In the genomic region with DNA sequence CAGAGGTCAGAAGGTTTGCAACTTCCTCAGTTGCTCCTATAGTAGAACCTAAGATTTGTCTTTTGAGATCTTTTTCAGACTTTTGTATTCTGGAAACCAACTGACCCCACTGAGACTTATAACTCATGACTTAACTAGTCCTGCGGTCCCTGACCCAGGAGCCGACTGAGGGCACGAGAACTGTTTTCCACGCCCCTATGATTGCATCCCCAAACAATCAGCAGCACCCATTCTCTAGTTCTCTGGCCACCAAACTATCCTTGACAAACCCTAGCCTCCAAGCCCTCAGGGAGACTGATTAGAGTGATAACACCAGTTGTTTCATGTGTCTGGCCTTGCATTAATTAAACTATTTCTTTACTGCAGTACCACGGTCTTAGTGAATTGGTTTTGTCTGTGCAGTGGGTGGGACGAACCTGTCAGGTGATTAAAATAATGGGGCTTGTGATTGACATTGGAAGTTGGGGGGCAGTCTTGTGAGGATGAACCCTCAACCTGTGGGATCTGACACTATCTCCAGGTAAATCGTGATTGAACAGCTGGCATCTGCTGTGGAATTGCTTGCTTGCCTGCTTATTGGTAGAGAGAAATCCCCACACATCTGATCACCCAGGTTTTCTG, we compare ENCODE assay signal across 26 cellular contexts.
DNase-seq lines count a peak whose midpoint lies in the region; ATAC-seq and TF ChIP-seq lines count a peak whose summit lies in the region.
"Had no signal": no experiment of that assay in that cellular context is flagged by ENCODE, and none has a peak within 500 bp of the region (broad histone marks: within the 10 kb centered on the region; RNA-seq: fewer than 3 reads in every experiment).

No MANE protein-coding gene starts in this region.

- H3K4me1 Mint-ChIP-seq in mesothelial cell of epicardium (peaks cover 45% of the 10 kb centered on the region), T-helper 17 cell (peaks cover 4% of the 10 kb centered on the region)

- no peak for TF ChIP-seq RAD21 in IMR-90 (IDR thresholded peaks at IDR 0.05; ENCODE audit: low read length)

- intact Hi-C loops in IMR-90 (cut with micrococcal nuclease) (no loop called here), mammary epithelial cell (cut with micrococcal nuclease) (loop anchor here (5.0 to 10.0 kb wide), 2 partner anchors 94 to 377 kb away; partner anchors contain the start of gene B3GNT2), thyroid gland (cut with DNase I) (loop anchor here (5.0 to 10.0 kb wide), 3 partner anchors 97 to 289 kb away; partner anchors contain the start of gene B3GNT2)

- no peak overlapping the region for H4K91ac ChIP-seq in IMR-90 (ENCODE audit: insufficient read depth, low read depth, low read length)

- ATAC-seq in IMR-90 (ENCODE audit: low read depth) (no peak), T-helper 17 cell (no peak)
- ATAC-seq: activated CD8-positive, alpha-beta T cell treated with anti-CD3 and anti-CD28 coated beads for 36 hours; stimulated activated naive B cell treated with anti-CD40 and anti-IgM and Interleukin-4, amounts not matched to agents 10 μg/mL and 1 μg/mL and 100 μg/mL, for 72 hours; T-cell had no signal

- no peak overlapping the region for H2AFZ ChIP-seq in IMR-90 (replicated peaks; ENCODE audit: low read length, poor library complexity)
- H2AFZ ChIP-seq in mammary epithelial cell (ENCODE audit: low read depth, low read length), result no peak overlapping the region
- H2AFZ ChIP-seq: hepatocyte had no signal

- H3K4me2 ChIP-seq in IMR-90 (ENCODE audit: low read depth, low read length), result no peak overlapping the region
- H3K4me2 ChIP-seq in mammary epithelial cell (ENCODE audit: insufficient read depth, low read depth, low read length), result peak overlapping the region; percentile 47
- H3K4me2 ChIP-seq: hepatocyte had no signal

- CTCF ChIA-PET in IMR-90 (lab: Yijun Ruan, JAX), result no interaction called here
- CTCF ChIA-PET in mammary epithelial cell (lab: Charles Lee; ENCODE audit: low non-redundant PET), result no interaction called here

- H3K36me3 ChIP-seq in IMR-90 (ENCODE audit: control insufficient read depth, insufficient read depth, low read length), result no peaks in the 10 kb centered on the region
- H3K36me3 ChIP-seq in mammary epithelial cell (ENCODE audit: insufficient read depth, low read length), result no peaks in the 10 kb centered on the region
- no peaks in the 10 kb centered on the region for H3K36me3 ChIP-seq in thyroid gland
- H3K36me3 ChIP-seq: left lung, SJSA1, tibial artery had no signal

- H2BK15ac ChIP-seq in IMR-90 (ENCODE audit: low read depth, low read length), result no peak overlapping the region

- no peak overlapping the region for H2AK5ac ChIP-seq in IMR-90 (ENCODE audit: low read depth, low read length)

- no peak overlapping the region for H4K8ac ChIP-seq in IMR-90 (ENCODE audit: low read depth in 2 of 2, low read length in 2 of 2)

- no peaks in the 10 kb centered on the region for H4K20me1 ChIP-seq in IMR-90 (ENCODE audit: insufficient read depth, low read length)
- no peaks in the 10 kb centered on the region for H4K20me1 ChIP-seq in mammary epithelial cell (ENCODE audit: insufficient read depth, low read length)

- H3K9ac ChIP-seq in IMR-90 (ENCODE audit: low read depth, low read length), result no peak overlapping the region
- no peak overlapping the region for H3K9ac ChIP-seq in mammary epithelial cell (ENCODE audit: insufficient read depth, low read length)

- H3K27me3 Mint-ChIP-seq in mesothelial cell of epicardium (ENCODE audit: low read depth) (no peaks in the 10 kb centered on the region), T-helper 17 cell (peaks cover 8% of the 10 kb centered on the region)
- H3K27me3 Mint-ChIP-seq: activated CD8-positive, alpha-beta T cell treated with anti-CD3 and anti-CD28 coated beads for 36 hours; stimulated activated naive B cell treated with anti-CD40 and anti-IgM and Interleukin-4, amounts not matched to agents 10 μg/mL and 1 μg/mL and 100 μg/mL, for 72 hours; T-cell had no signal

- POLR2A ChIA-PET in IMR-90 (lab: Charles Lee; ENCODE audit: unreplicated experiment), result no interaction called here

- no peak overlapping the region for H3K27ac ChIP-seq in IMR-90 (ENCODE audit: insufficient read depth, low read length)
- H3K27ac ChIP-seq in mammary epithelial cell (ENCODE audit: insufficient read depth, low read depth, low read length), result no peak overlapping the region
- peak overlapping the region; percentile 1 to 93 (median 90) for H3K27ac ChIP-seq in thyroid gland
- H3K27ac ChIP-seq: hepatocyte, SJSA1 had no signal

- no peak overlapping the region for H2BK5ac ChIP-seq in IMR-90 (ENCODE audit: low read depth, low read length, poor library complexity, severe bottlenecking)

- H3K14ac ChIP-seq in IMR-90 (replicated peaks; ENCODE audit: low read depth, low read length), result no peak overlapping the region

- in situ Hi-C loops in IMR-90 (cut with MboI; ENCODE audit: low sequenced_read_pairs) (no loop called here), mammary epithelial cell (cut with MboI; ENCODE audit: low sequenced_read_pairs in 2 of 2) (no loop called here)

- BruUV-seq in IMR-90 (replicated peaks; lab: Mats Ljungman, UMichigan), result no TSS peak
- no TSS peak for BruUV-seq in mammary epithelial cell (replicated peaks; lab: Mats Ljungman, UMichigan)

- H3K27ac Mint-ChIP-seq in mesothelial cell of epicardium, result peak overlapping the region; percentile 93
- no peak overlapping the region for H3K27ac Mint-ChIP-seq in T-helper 17 cell
- H3K27ac Mint-ChIP-seq: activated CD8-positive, alpha-beta T cell treated with anti-CD3 and anti-CD28 coated beads for 36 hours; stimulated activated naive B cell treated with anti-CD40 and anti-IgM and Interleukin-4, amounts not matched to agents 10 μg/mL and 1 μg/mL and 100 μg/mL, for 72 hours; T-cell had no signal

- H3K23ac ChIP-seq in IMR-90 (ENCODE audit: low read depth, low read length), result no peak overlapping the region

- H3K18ac ChIP-seq in IMR-90 (ENCODE audit: low read depth, low read length), result no peak overlapping the region

- H3K4me3 Mint-ChIP-seq in mesothelial cell of epicardium (no peak overlapping the region), T-helper 17 cell (no peak overlapping the region)
- H3K4me3 Mint-ChIP-seq: activated CD8-positive, alpha-beta T cell treated with anti-CD3 and anti-CD28 coated beads for 36 hours; immature natural killer cell; stimulated activated naive B cell treated with anti-CD40 and anti-IgM and Interleukin-4, amounts not matched to agents 10 μg/mL and 1 μg/mL and 100 μg/mL, for 72 hours; T-cell had no signal

- no peak overlapping the region for H4K5ac ChIP-seq in IMR-90 (ENCODE audit: low read depth, low read length)

- H3K9me1 ChIP-seq in IMR-90 (ENCODE audit: insufficient read depth, low read length), result no peaks in the 10 kb centered on the region

- H2AK9ac ChIP-seq in IMR-90 (replicated peaks; ENCODE audit: low read depth, low read length, poor library complexity), result no peak overlapping the region

- H3K79me1 ChIP-seq in IMR-90 (ENCODE audit: low read depth in 1 of 2, low read length in 2 of 2), result no peaks in the 10 kb centered on the region

- H3K27me3 ChIP-seq in IMR-90 (ENCODE audit: control insufficient read depth, insufficient read depth, low read length) (peaks cover 6% of the 10 kb centered on the region; the same call in 1 of the 2 replicates), mammary epithelial cell (ENCODE audit: insufficient read depth, low read length) (no peaks in the 10 kb centered on the region), thyroid gland (no peaks in the 10 kb centered on the region)
- H3K27me3 ChIP-seq: hepatocyte, left lung, SJSA1, tibial artery had no signal

- H3K79me2 ChIP-seq in mammary epithelial cell (ENCODE audit: insufficient read depth, low read length), result no peaks in the 10 kb centered on the region
- H3K79me2 ChIP-seq: hepatocyte had no signal

- no peak overlapping the region for H3K4ac ChIP-seq in IMR-90 (ENCODE audit: low read depth, low read length)

- H3K56ac ChIP-seq in IMR-90 (ENCODE audit: extremely low read depth, insufficient read depth, low read length), result 0 out of 2 replicates have a peak overlapping the region, but pooled peaks have one; percentile 16

- H3K36me3 Mint-ChIP-seq in mesothelial cell of epicardium (no peaks in the 10 kb centered on the region), T-helper 17 cell (ENCODE audit: low read depth) (no peaks in the 10 kb centered on the region)
- H3K36me3 Mint-ChIP-seq: immature natural killer cell, T-cell had no signal

- no peak for TF ChIP-seq CTCF in IMR-90 (conservative IDR thresholded peaks at IDR 0.05; ENCODE audit: low read depth, low read length)
- no peak for TF ChIP-seq CTCF in mammary epithelial cell (conservative IDR thresholded peaks at IDR 0.05 in 1 of 2, IDR thresholded peaks at IDR 0.05 in 1 of 2; ENCODE audit: extremely low read depth in 1 of 2, insufficient read depth in 1 of 2, low read depth in 1 of 2, low read length in 2 of 2)
- TF ChIP-seq CTCF in mesothelial cell of epicardium (IDR thresholded peaks at IDR 0.05; ENCODE audit: unreplicated experiment), result no peak
- TF ChIP-seq CTCF in thyroid gland (IDR thresholded peaks at IDR 0.05), result no peak

- H3K4me1 ChIP-seq in IMR-90 (ENCODE audit: control insufficient read depth, insufficient read depth, low read length) (0 out of 2 replicates have a peak, but pooled peaks cover 2% of the 10 kb centered on the region), mammary epithelial cell (ENCODE audit: insufficient read depth, low read length) (peaks cover 23% of the 10 kb centered on the region), thyroid gland (peaks cover 23 to 45% of the 10 kb centered on the region in 2 donors)
- H3K4me1 ChIP-seq: SJSA1 had no signal

- dilution Hi-C loops in IMR-90 (cut with HindIII; ENCODE audit: low sequenced_read_pairs, unreplicated experiment), result no loop called here
- dilution Hi-C loops in mammary epithelial cell (cut with HindIII; ENCODE audit: low sequenced_read_pairs), result no loop called here

- WGBS in IMR-90 (ENCODE audit: extremely low coverage in 2 of 2, insufficient read length in 1 of 2), 2 experiments, result 85% methylated on average over 4 of the region's 7 CpGs; no CpG with 5 or more reads in 1 of the 2 experiments
- WGBS in mammary epithelial cell (ENCODE audit: low coverage, missing lambda C conversion rate), result 79% methylated on average over 7 of the region's 7 CpGs
- 73 to 76% methylated on average over 7 of the region's 7 CpGs for WGBS in thyroid gland, 2 donors

- TF ChIP-seq POLR2A in IMR-90 (IDR thresholded peaks at IDR 0.05; ENCODE audit: low read depth, low read length) (no peak), thyroid gland (IDR thresholded peaks at IDR 0.05) (no peak)

- H3K4me3 ChIP-seq in IMR-90 (ENCODE audit: insufficient read depth, low read depth, low read length) (no peak overlapping the region), mammary epithelial cell (replicated peaks in 1 of 3; ENCODE audit: insufficient read depth in 1 of 3, low read depth in 2 of 3, low read length in 3 of 3) (no peak overlapping the region), thyroid gland (replicated peaks in 1 of 3) (no peak overlapping the region)
- H3K4me3 ChIP-seq: hepatocyte, left lung, mucosa of descending colon, SJSA1, tibial artery had no signal

- H2BK20ac ChIP-seq in IMR-90 (ENCODE audit: low read depth, low read length), result no peak overlapping the region

- H3K9me3 ChIP-seq in IMR-90 (ENCODE audit: control insufficient read depth, insufficient read depth, low read length), result no peaks in the 10 kb centered on the region
- H3K9me3 ChIP-seq in mammary epithelial cell (replicated peaks; ENCODE audit: insufficient read depth, low read length), result no peaks in the 10 kb centered on the region
- no peaks in the 10 kb centered on the region for H3K9me3 ChIP-seq in thyroid gland
- no peaks in the 10 kb centered on the region for H3K9me3 ChIP-seq in T-helper 17 cell (ENCODE audit: control insufficient read depth, low read length, poor library complexity, severe bottlenecking)
- H3K9me3 ChIP-seq: left lung, mucosa of descending colon, SJSA1, tibial artery had no signal

- no peaks in the 10 kb centered on the region for H3K9me3 Mint-ChIP-seq in mesothelial cell of epicardium
- H3K9me3 Mint-ChIP-seq: activated CD8-positive, alpha-beta T cell treated with anti-CD3 and anti-CD28 coated beads for 36 hours; immature natural killer cell; stimulated activated naive B cell treated with anti-CD40 and anti-IgM and Interleukin-4, amounts not matched to agents 10 μg/mL and 1 μg/mL and 100 μg/mL, for 72 hours; T-cell had no signal

- H2BK120ac ChIP-seq in IMR-90 (ENCODE audit: low read depth, low read length), result no peak overlapping the region

- DNase-seq in IMR-90 (no peak), mammary epithelial cell (no peak), mesothelial cell of epicardium (ENCODE audit: low spot score in 2 of 2, unreplicated experiment in 2 of 2) (no peak), thyroid gland (no peak), UCSD-AML1 (lab: John Stamatoyannopoulos, UW; ENCODE audit: unreplicated experiment) (no peak), T-helper 17 cell (no peak), NCI-H748 (lab: John Stamatoyannopoulos, UW; ENCODE audit: unreplicated experiment) (no peak)
- DNase-seq: activated CD4-positive, alpha-beta T cell treated with anti-CD3 and anti-CD28 coated beads for 1 hour; activated CD8-positive, alpha-beta T cell treated with anti-CD3 and anti-CD28 coated beads for 36 hours; activated effector memory CD4-positive, alpha-beta T cell treated with anti-CD3 and anti-CD28 coated beads, Interleukin-2, amount 50 U/mL, for 16 hours; COR-L47; effector memory CD4-positive, alpha-beta T cell; foreskin melanocyte; GOT3; immature natural killer cell; Kasumi-1; NCI-H187 treated with DMSO at 0.1 percent for 48 hours; NCI-H526 treated with DMSO at 0.1 percent for 48 hours; stimulated activated CD4-positive, alpha-beta T cell treated with anti-CD3 and anti-CD28 coated beads, Interleukin-4, amount 100 ng/mL, for 1 hour; stimulated activated naive B cell treated with anti-CD40 and anti-IgM and Interleukin-4, amounts not matched to agents 10 μg/mL and 1 μg/mL and 100 μg/mL, for 72 hours; T-cell; tibial artery had no signal

Comparison
In these comparisons a context has a peak if more than half of its experiments do, and no peak if none do; other contexts are left out.
1. H3K27ac ChIP-seq: peak in thyroid gland (3 of 3); none in IMR-90 (single experiment) and mammary epithelial cell (single experiment).